Comparison of ENCODE assay signal across 8 cellular contexts in the genomic region with DNA sequence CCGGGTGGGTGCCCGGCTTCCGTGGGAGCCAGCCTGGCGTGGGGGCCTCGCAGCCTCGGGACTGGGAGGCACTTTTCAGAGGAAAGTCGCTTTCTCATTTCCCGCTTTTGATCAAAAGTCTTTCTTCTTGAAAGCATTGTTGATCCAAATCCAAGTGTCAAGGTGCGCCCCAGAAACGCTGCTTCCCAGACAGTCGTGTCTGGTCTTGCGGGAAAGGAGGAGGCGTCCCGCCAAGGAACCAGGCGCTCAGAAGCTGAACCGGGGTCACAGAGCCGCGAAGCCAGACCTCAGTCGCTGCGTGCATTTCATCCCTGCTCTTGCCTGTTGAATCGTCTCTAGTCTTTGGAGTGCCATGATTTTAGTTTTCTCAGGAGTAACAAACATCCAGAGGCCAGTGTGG. TPM values are rescaled to one million over a fixed set of nuclear protein-coding genes. Genes with fewer than 3 reads are reported as not detected.
DNase-seq lines count a peak whose midpoint lies in the region; ATAC-seq and TF ChIP-seq lines count a peak whose summit lies in the region.

No MANE protein-coding gene starts in this region.

- ATAC-seq in naive thymus-derived CD8-positive, alpha-beta T cell: no peak
- no peak for ATAC-seq in GM19328 (IDR thresholded peaks at IDR 0.05; ENCODE audit: unreplicated experiment)

- peaks cover 68% of the 10 kb centered on the region for H3K27me3 Mint-ChIP-seq in dendritic cell treated with granulocyte-macrophage colony-stimulating factor and Interleukin-4, amounts not matched to agents 40 ng/mL and 50 ng/mL, for 4 days
- H3K27me3 Mint-ChIP-seq in naive thymus-derived CD8-positive, alpha-beta T cell: peaks cover 0 to 2% (median 0%) of the 10 kb centered on the region in 5 donors

- peak overlapping the region; percentile 44 for H3K4me3 Mint-ChIP-seq in dendritic cell treated with granulocyte-macrophage colony-stimulating factor and Interleukin-4, amounts not matched to agents 40 ng/mL and 50 ng/mL, for 4 days
- H3K4me3 Mint-ChIP-seq in naive thymus-derived CD8-positive, alpha-beta T cell: peak overlapping the region; percentile 56 to 87 (median 75)

- H3K9me3 Mint-ChIP-seq in dendritic cell treated with granulocyte-macrophage colony-stimulating factor and Interleukin-4, amounts not matched to agents 40 ng/mL and 50 ng/mL, for 4 days: no peaks in the 10 kb centered on the region
- H3K9me3 Mint-ChIP-seq in naive thymus-derived CD8-positive, alpha-beta T cell: no peaks in the 10 kb centered on the region

- POLR2A ChIA-PET in naive thymus-derived CD8-positive, alpha-beta T cell (lab: Charles Lee): interaction anchor here (1.0 to 2.9 kb wide), 4 partner anchors 10 to 83 kb away, joined by 3 to 29 read pairs (median 9); partner anchors contain the start of gene PPP2R2D

- H3K27ac Mint-ChIP-seq in dendritic cell treated with granulocyte-macrophage colony-stimulating factor and Interleukin-4, amounts not matched to agents 40 ng/mL and 50 ng/mL, for 4 days: no peak overlapping the region
- H3K27ac Mint-ChIP-seq in naive thymus-derived CD8-positive, alpha-beta T cell: peak overlapping the region; percentile 1 to 83 (median 50)

- DNase-seq in AG09309 (ENCODE audit: low read depth) (no peak), COLO668 (lab: John Stamatoyannopoulos, UW; ENCODE audit: unreplicated experiment) (no peak)
- no peak for DNase-seq in Jurkat, Clone E6-1 (ENCODE audit: low read depth, low spot score)
- peak in 1 of 10 donors; percentile 14 for DNase-seq in naive thymus-derived CD8-positive, alpha-beta T cell
- DNase-seq in stimulated activated CD4-positive, alpha-beta T cell treated with anti-CD3 and anti-CD28 coated beads, Interleukin-4, amount 100 ng/mL, for 24 hours: no peak
- no peak for DNase-seq in stimulated activated CD4-positive, alpha-beta T cell treated with anti-CD3 and anti-CD28 coated beads, Interleukin-4, amount 100 ng/mL, for 1 hour

- H3K4me3 ChIP-seq in AG09309 (ENCODE audit: control insufficient read depth, low read depth, low read length): peak overlapping the region; percentile 61
- H3K4me3 ChIP-seq in Jurkat, Clone E6-1 (ENCODE audit: low read length): peak overlapping the region; percentile 56

- H3K4me1 Mint-ChIP-seq in dendritic cell treated with granulocyte-macrophage colony-stimulating factor and Interleukin-4, amounts not matched to agents 40 ng/mL and 50 ng/mL, for 4 days (ENCODE audit: low read depth): peaks cover 36% of the 10 kb centered on the region
- H3K4me1 Mint-ChIP-seq in naive thymus-derived CD8-positive, alpha-beta T cell: peaks cover 14 to 37% (median 33%) of the 10 kb centered on the region in 4 donors

- intact Hi-C loops in dendritic cell treated with granulocyte-macrophage colony-stimulating factor and Interleukin-4, amounts not matched to agents 40 ng/mL and 50 ng/mL, for 4 days (cut with micrococcal nuclease): loop anchor here (1.0 kb wide), 1 partner anchor 81 kb away; the partner anchor contains the start of gene PPP2R2D

- TF ChIP-seq CTCF in AG09309 (IDR thresholded peaks at IDR 0.05; ENCODE audit: control insufficient read depth, insufficient read depth, low read depth, low read length, missing control alignments): no peak

- peaks cover 18% of the 10 kb centered on the region for H3K36me3 Mint-ChIP-seq in dendritic cell treated with granulocyte-macrophage colony-stimulating factor and Interleukin-4, amounts not matched to agents 40 ng/mL and 50 ng/mL, for 4 days (ENCODE audit: low read depth)
- peaks cover 0 to 2% (median 0%) of the 10 kb centered on the region in 3 donors for H3K36me3 Mint-ChIP-seq in naive thymus-derived CD8-positive, alpha-beta T cell

RNA-seq across cellular contexts. Expression of gene BNIP3, which starts 1.1 kb away (rescaled TPM):
- polyA plus RNA-seq in Jurkat, Clone E6-1 (2012; ENCODE audit: insufficient read depth, insufficient read length): 71.8 TPM
- total RNA-seq in naive thymus-derived CD8-positive, alpha-beta T cell: 10 to 100 TPM; 36.4 to 42.1 TPM
- polyA plus RNA-seq in naive thymus-derived CD8-positive, alpha-beta T cell: 10 to 100 TPM; 30.8 to 38.9 (median 37.5) TPM
